In genomic region chr3:167700926-167701325, GRCh38 we compare ENCODE assay signal across 30 cellular contexts. TPM values are rescaled to one million over a fixed set of nuclear protein-coding genes. Genes with fewer than 3 reads are reported as not detected.
"Had no signal": no experiment of that assay in that cellular context is flagged by ENCODE, and none has a peak within 500 bp of the region (broad histone marks: within the 10 kb centered on the region; RNA-seq: fewer than 3 reads in every experiment).

No MANE protein-coding gene starts in this region.

- H3K27ac ChIP-seq: ascending aorta, breast epithelium, cardiac muscle cell, colonic mucosa, esophagus muscularis mucosa, WERI-Rb-1 had no signal

- H3K27me3 ChIP-seq: ascending aorta, breast epithelium, cardiac muscle cell, colonic mucosa, esophagus muscularis mucosa had no signal

- H3K4me1 ChIP-seq: ascending aorta, breast epithelium, colonic mucosa, esophagus muscularis mucosa had no signal

- H3K27ac Mint-ChIP-seq: activated B cell treated with CpG ODN at 0.5 μM for 24 hours; activated CD8-positive, alpha-beta T cell treated with anti-CD3 and anti-CD28 coated beads for 36 hours; activated naive CD4-positive, alpha-beta T cell treated with anti-CD3 and anti-CD28 coated beads for 36 hours; activated naive CD8-positive, alpha-beta T cell treated with anti-CD3 and anti-CD28 coated beads, Interleukin-2, amount 10 ng/mL, durations not matched to agents 7 days and 5 days; activated T-helper 1 cell treated with anti-CD3 and anti-CD28 coated beads, Interleukin-12 subunit alpha, Interleukin-12 subunit beta, Interleukin-2, Interleukin-4 antibody, amounts not matched to agents 30 ng/mL and 10 ng/mL and 1 ng/mL, durations not matched to agents 14 hours and 24 hours and 36 hours; activated T-helper 2 cell treated with anti-CD3 and anti-CD28 coated beads, Interferon-gamma antibody, Interleukin-2, Interleukin-4, amounts not matched to agents 10 μg/mL and 5 μg/mL and 100 μg/mL, durations not matched to agents 14 hours and 24 hours and 36 hours; brain; T-helper 1 cell treated with Interleukin-12 subunit alpha and Interleukin-12 subunit beta and Interleukin-4 antibody, amounts not matched to agents 30 μg/mL and 1 μg/mL, for 36 hours; T-helper 2 cell treated with Interferon-gamma antibody and Interleukin-4, amounts not matched to agents 5 μg/mL and 100 μg/mL, for 36 hours had no signal

- H3K9me3 ChIP-seq: ascending aorta, breast epithelium, colonic mucosa, esophagus muscularis mucosa had no signal

- H3K4me3 Mint-ChIP-seq: activated B cell treated with CpG ODN at 0.5 μM for 24 hours; activated CD8-positive, alpha-beta T cell treated with anti-CD3 and anti-CD28 coated beads for 36 hours; activated naive CD4-positive, alpha-beta T cell treated with anti-CD3 and anti-CD28 coated beads for 36 hours; activated naive CD4-positive, alpha-beta T cell treated with anti-CD3 and anti-CD28 coated beads, Interleukin-2, amount 50 U/mL, for 24 hours; activated naive CD8-positive, alpha-beta T cell treated with anti-CD3 and anti-CD28 coated beads, Interleukin-2, amount 10 ng/mL, durations not matched to agents 7 days and 5 days; activated T-helper 1 cell treated with anti-CD3 and anti-CD28 coated beads, Interleukin-12 subunit alpha, Interleukin-12 subunit beta, Interleukin-2, Interleukin-4 antibody, amounts not matched to agents 30 ng/mL and 10 ng/mL and 1 ng/mL, durations not matched to agents 14 hours and 24 hours and 36 hours; brain; T-cell; T-helper 1 cell treated with Interleukin-12 subunit alpha and Interleukin-12 subunit beta and Interleukin-4 antibody, amounts not matched to agents 30 μg/mL and 1 μg/mL, for 36 hours; T-helper 2 cell treated with Interferon-gamma antibody and Interleukin-4, amounts not matched to agents 5 μg/mL and 100 μg/mL, for 36 hours had no signal

- DNase-seq: activated B cell treated with CpG ODN at 0.5 μM for 24 hours; activated CD4-positive, alpha-beta T cell treated with anti-CD3 and anti-CD28 coated beads for 48 hours; activated CD4-positive, alpha-beta T cell treated with anti-CD3 and anti-CD28 coated beads, Interleukin-2, amount 50 U/mL, for 1 hour; activated CD4-positive, alpha-beta T cell treated with anti-CD3 and anti-CD28 coated beads, Interleukin-2, amount 50 U/mL, for 48 hours; activated CD8-positive, alpha-beta memory T cell treated with anti-CD3 and anti-CD28 coated beads for 24 hours; activated CD8-positive, alpha-beta T cell treated with anti-CD3 and anti-CD28 coated beads for 36 hours; activated effector memory CD4-positive, alpha-beta T cell treated with anti-CD3 and anti-CD28 coated beads, Interleukin-2, amount 50 U/mL, for 16 hours; activated naive CD4-positive, alpha-beta T cell treated with anti-CD3 and anti-CD28 coated beads for 36 hours; activated naive CD8-positive, alpha-beta T cell treated with anti-CD3 and anti-CD28 coated beads, Interleukin-2, amount 10 ng/mL, durations not matched to agents 7 days and 5 days; central memory CD4-positive, alpha-beta T cell; cerebellar nuclear complex; colonic mucosa; effector CD8-positive, alpha-beta T cell; erythroblast; head of caudate nucleus; hippocampal formation; T-cell; T1000; WERI-Rb-1 had no signal

- H3K9me3 Mint-ChIP-seq: activated B cell treated with CpG ODN at 0.5 μM for 24 hours; activated CD8-positive, alpha-beta T cell treated with anti-CD3 and anti-CD28 coated beads for 36 hours; activated naive CD4-positive, alpha-beta T cell treated with anti-CD3 and anti-CD28 coated beads for 36 hours; activated naive CD4-positive, alpha-beta T cell treated with anti-CD3 and anti-CD28 coated beads, Interleukin-2, amount 50 U/mL, for 24 hours; activated naive CD8-positive, alpha-beta T cell treated with anti-CD3 and anti-CD28 coated beads, Interleukin-2, amount 10 ng/mL, durations not matched to agents 7 days and 5 days; activated T-helper 1 cell treated with anti-CD3 and anti-CD28 coated beads, Interleukin-12 subunit alpha, Interleukin-12 subunit beta, Interleukin-2, Interleukin-4 antibody, amounts not matched to agents 30 ng/mL and 10 ng/mL and 1 ng/mL, durations not matched to agents 14 hours and 24 hours and 36 hours; activated T-helper 2 cell treated with anti-CD3 and anti-CD28 coated beads, Interferon-gamma antibody, Interleukin-2, Interleukin-4, amounts not matched to agents 10 μg/mL and 5 μg/mL and 100 μg/mL, durations not matched to agents 14 hours and 24 hours and 36 hours; brain; T-cell; T-helper 1 cell treated with Interleukin-12 subunit alpha and Interleukin-12 subunit beta and Interleukin-4 antibody, amounts not matched to agents 30 μg/mL and 1 μg/mL, for 36 hours; T-helper 2 cell treated with Interferon-gamma antibody and Interleukin-4, amounts not matched to agents 5 μg/mL and 100 μg/mL, for 36 hours had no signal

- H3K27me3 Mint-ChIP-seq: activated B cell treated with CpG ODN at 0.5 μM for 24 hours; activated CD8-positive, alpha-beta T cell treated with anti-CD3 and anti-CD28 coated beads for 36 hours; activated naive CD4-positive, alpha-beta T cell treated with anti-CD3 and anti-CD28 coated beads, Interleukin-2, amount 50 U/mL, for 24 hours; activated naive CD8-positive, alpha-beta T cell treated with anti-CD3 and anti-CD28 coated beads, Interleukin-2, amount 10 ng/mL, durations not matched to agents 7 days and 5 days; brain; T-cell had no signal

- ATAC-seq: activated CD4-positive, CD25-positive, alpha-beta regulatory T cell treated with anti-CD3 and anti-CD28 coated beads, Interleukin-2, amount 50 U/mL, for 24 hours; activated CD8-positive, alpha-beta T cell treated with anti-CD3 and anti-CD28 coated beads for 36 hours; T-cell had no signal

- H3K4me1 Mint-ChIP-seq: activated B cell treated with CpG ODN at 0.5 μM for 24 hours had no signal

RNA-seq across cellular contexts. Expression of gene WDR49, which starts 47.2 kb away (rescaled TPM):
- total RNA-seq: activated naive CD4-positive, alpha-beta T cell treated with anti-CD3 and anti-CD28 coated beads for 36 hours; activated T-helper 1 cell treated with anti-CD3 and anti-CD28 coated beads, Interleukin-12 subunit alpha, Interleukin-12 subunit beta, Interleukin-2, Interleukin-4 antibody, amounts not matched to agents 30 ng/mL and 10 ng/mL and 1 ng/mL, durations not matched to agents 14 hours and 24 hours and 36 hours; activated T-helper 2 cell treated with anti-CD3 and anti-CD28 coated beads, Interferon-gamma antibody, Interleukin-2, Interleukin-4, amounts not matched to agents 10 μg/mL and 5 μg/mL and 100 μg/mL, durations not matched to agents 14 hours and 24 hours and 36 hours; ascending aorta had no signal
- polyA plus RNA-seq: cardiac muscle cell had no signal
